ENCODE assay signal across 9 cellular contexts in genomic region chr1:43582162-43582566, GRCh38. TPM values are rescaled to one million over a fixed set of nuclear protein-coding genes. Genes with fewer than 3 reads are reported as not detected.
DNase-seq lines count a peak whose midpoint lies in the region; ATAC-seq and TF ChIP-seq lines count a peak whose summit lies in the region.
"Had no signal": no experiment of that assay in that cellular context is flagged by ENCODE, and none has a peak within 500 bp of the region (broad histone marks: within the 10 kb centered on the region; RNA-seq: fewer than 3 reads in every experiment).

No MANE protein-coding gene starts in this region.

- no peaks in the 10 kb centered on the region for H3K36me3 ChIP-seq in BE2C

- H3K4me1 ChIP-seq in BE2C = no peaks in the 10 kb centered on the region
- H3K4me1 ChIP-seq: HAP-1 had no signal

- no peaks in the 10 kb centered on the region for H3K36me3 Mint-ChIP-seq in activated CD4-positive, alpha-beta memory T cell treated with anti-CD3 and anti-CD28 coated beads for 36 hours

- no peaks in the 10 kb centered on the region for H3K27me3 Mint-ChIP-seq in activated CD4-positive, alpha-beta memory T cell treated with anti-CD3 and anti-CD28 coated beads for 36 hours

- TF ChIP-seq CTCF in BE2C (IDR thresholded peaks at IDR 0.05; ENCODE audit: low read depth, low read length) (no peak), fibroblast of the aortic adventitia (IDR thresholded peaks at IDR 0.05; ENCODE audit: insufficient read depth, low read length) (peak; percentile 6)

- no peaks in the 10 kb centered on the region for H3K9me3 Mint-ChIP-seq in activated CD4-positive, alpha-beta memory T cell treated with anti-CD3 and anti-CD28 coated beads for 36 hours

- CTCF ChIA-PET in activated CD4-positive, alpha-beta memory T cell treated with anti-CD3 and anti-CD28 coated beads for 36 hours (lab: Charles Lee) = no interaction called here

- no peak overlapping the region for H3K27ac Mint-ChIP-seq in activated CD4-positive, alpha-beta memory T cell treated with anti-CD3 and anti-CD28 coated beads for 36 hours

- DNase-seq in BE2C (peak; percentile 21), NCI-H1436 treated with DMSO at 0.1 percent for 48 hours (lab: John Stamatoyannopoulos, UW) (peak; percentile 93), fibroblast of the aortic adventitia (ENCODE audit: low read depth) (peak; percentile 89)
- peak; percentile 62 for DNase-seq in activated CD4-positive, alpha-beta memory T cell treated with anti-CD3 and anti-CD28 coated beads for 36 hours
- DNase-seq in stimulated activated CD4-positive, alpha-beta T cell treated with anti-CD3 and anti-CD28 coated beads, Interleukin-12 subunit alpha, Interleukin-12 subunit beta, amount 100 ng/mL, for 4 hours = peak; percentile 18

- H3K4me3 ChIP-seq in BE2C (ENCODE audit: low read depth, low read length) = no peak overlapping the region
- no peak overlapping the region for H3K4me3 ChIP-seq in fibroblast of the aortic adventitia (ENCODE audit: low read depth, low read length)
- H3K4me3 ChIP-seq: HAP-1 had no signal

- H3K4me3 Mint-ChIP-seq in activated CD4-positive, alpha-beta memory T cell treated with anti-CD3 and anti-CD28 coated beads for 36 hours = no peak overlapping the region

- peak; percentile 65 for ATAC-seq in GM19035 (IDR thresholded peaks at IDR 0.05; ENCODE audit: unreplicated experiment)
- ATAC-seq in HG02642 (IDR thresholded peaks at IDR 0.05; ENCODE audit: poor library complexity, unreplicated experiment) = no peak
- no peak for ATAC-seq in GM21576 (IDR thresholded peaks at IDR 0.05; ENCODE audit: unreplicated experiment)

- H3K4me1 Mint-ChIP-seq in activated CD4-positive, alpha-beta memory T cell treated with anti-CD3 and anti-CD28 coated beads for 36 hours (ENCODE audit: low read depth) = peaks cover 2% of the 10 kb centered on the region

- no peaks in the 10 kb centered on the region for H3K27me3 ChIP-seq in BE2C

- intact Hi-C loops in activated CD4-positive, alpha-beta memory T cell treated with anti-CD3 and anti-CD28 coated beads for 36 hours (cut with micrococcal nuclease) = no loop called here

- no peaks in the 10 kb centered on the region for H3K9me3 ChIP-seq in BE2C
- H3K9me3 ChIP-seq: HAP-1 had no signal

- POLR2A ChIA-PET in activated CD4-positive, alpha-beta memory T cell treated with anti-CD3 and anti-CD28 coated beads for 36 hours (lab: Charles Lee) = interaction anchor here (1.1 kb wide), 1 partner anchor 68 kb away, joined by 3 read pairs; the partner anchor contains the start of gene KDM4A

RNA-seq across cellular contexts. Expression of gene PTPRF, which starts 51.5 kb away (rescaled TPM):
- polyA plus RNA-seq in BE2C (2012; ENCODE audit: insufficient read depth, insufficient read length, low read depth) = 8.3 TPM
- 1 to 10 TPM; 2.4 to 2.8 TPM for total RNA-seq in activated CD4-positive, alpha-beta memory T cell treated with anti-CD3 and anti-CD28 coated beads for 36 hours
- 18.2 and 23.6 TPM in 2 replicates for total RNA-seq in fibroblast of the aortic adventitia (ENCODE audit: low replicate concordance)

Comparison
In these comparisons a context has a peak if more than half of its experiments do, and no peak if none do; other contexts are left out.
1. DNase-seq: peak in every context shown above with its lines; median percentile 93 in NCI-H1436 treated with DMSO at 0.1 percent for 48 hours; 89 in fibroblast of the aortic adventitia; 62 in activated CD4-positive, alpha-beta memory T cell treated with anti-CD3 and anti-CD28 coated beads for 36 hours; 21 in BE2C; 18 in stimulated activated CD4-positive, alpha-beta T cell treated with anti-CD3 and anti-CD28 coated beads, Interleukin-12 subunit alpha, Interleukin-12 subunit beta, amount 100 ng/mL, for 4 hours.